ENCODE assay signal across 1 cellular context in genomic region chr11:65572356-65573043, GRCh38.
TF ChIP-seq lines count a peak whose summit lies in the region.

TSS of gene FAM89B (plus strand) at chr11:65572538. CDS start at chr11:65572670, 132 bp downstream.

TF ChIP-seq in K562, 482 proteins besides CTCF, POLR2A, EP300 and RAD21 (continued from another document and continues in another):
- 0 out of 2 replicates have a peak, but pooled peaks have one; percentile 4 for TF ChIP-seq SMC3 (conservative IDR thresholded peaks at IDR 0.05; ENCODE audit: insufficient read depth, low read depth, low read length)
- 0 out of 2 replicates have a peak, but pooled peaks have one; percentile 81 for TF ChIP-seq ERF (CRISPR knock-in tag; IDR thresholded peaks at IDR 0.05)
- TF ChIP-seq PURB (CRISPR knock-in tag; IDR thresholded peaks at IDR 0.05; ENCODE audit: low read depth), result no peak
- TF ChIP-seq CAMTA2 (CRISPR knock-in tag; conservative IDR thresholded peaks at IDR 0.05), result 0 out of 2 replicates have a peak, but pooled peaks have one; percentile 51
- TF ChIP-seq YY1 (IDR thresholded peaks at IDR 0.05; ENCODE audit: borderline replicate concordance in 1 of 3, control insufficient read depth in 1 of 3, extremely low read depth in 1 of 3, insufficient read depth in 3 of 3, insufficient read length in 1 of 3, insufficient replicate concordance in 2 of 3, low read depth in 1 of 3, low read length in 2 of 3), result peak in 2 of 3 experiments; percentile 10 to 43
- peak; percentile 82 for TF ChIP-seq SAP30 (IDR thresholded peaks at IDR 0.05; ENCODE audit: borderline replicate concordance, insufficient read depth, low read depth, low read length, poor library complexity, severe bottlenecking)
- TF ChIP-seq JUND (IDR thresholded peaks at IDR 0.05; ENCODE audit: borderline replicate concordance, low read depth, low read length), result peak; percentile 61
- TF ChIP-seq JUND (tag; IDR thresholded peaks at IDR 0.05; ENCODE audit: borderline replicate concordance, low read depth, low read length), result no peak
- peak; percentile 49 for TF ChIP-seq NEUROD1 (IDR thresholded peaks at IDR 0.05; ENCODE audit: borderline replicate concordance, low read depth, low read length, partially characterized antibody)
- TF ChIP-seq ZNF282 (CRISPR knock-in tag; IDR thresholded peaks at IDR 0.05), result no peak
- 0 out of 6 replicates have a peak, but pooled peaks of 1 of the 3 experiments have one; percentile 26 for TF ChIP-seq ZBTB11 (CRISPR knock-in tag; IDR thresholded peaks at IDR 0.05)
- TF ChIP-seq SRF (CRISPR knock-in tag; IDR thresholded peaks at IDR 0.05), result 0 out of 4 replicates have a peak, but pooled peaks of 1 of the 2 experiments have one; percentile 39
- TF ChIP-seq NR0B1 (IDR thresholded peaks at IDR 0.05; ENCODE audit: partially characterized antibody), result no peak
- TF ChIP-seq SNIP1 (IDR thresholded peaks at IDR 0.05; ENCODE audit: low read depth), result peak; percentile 99
- TF ChIP-seq VEZF1 (CRISPR knock-in tag; IDR thresholded peaks at IDR 0.05), result peak; percentile 82
- TF ChIP-seq CHD1 (IDR thresholded peaks at IDR 0.05; ENCODE audit: low read length), result peak; percentile 34
- no peak for TF ChIP-seq SMARCE1 (IDR thresholded peaks at IDR 0.05)
- TF ChIP-seq TBP (optimal IDR thresholded peaks at IDR 0.05; ENCODE audit: low read depth, low read length), result peak; percentile 14
- peak; percentile 72 for TF ChIP-seq RBBP5 (IDR thresholded peaks at IDR 0.05; ENCODE audit: borderline replicate concordance, insufficient read depth, low read length, poor library complexity, severe bottlenecking)
- TF ChIP-seq SMAD4 (CRISPR knock-in tag; conservative IDR thresholded peaks at IDR 0.05), result peak; percentile 74
- TF ChIP-seq THAP12 (CRISPR knock-in tag; IDR thresholded peaks at IDR 0.05), result 0 out of 2 replicates have a peak, but pooled peaks have one; percentile 17
- no peak for TF ChIP-seq ZKSCAN1 (IDR thresholded peaks at IDR 0.05; ENCODE audit: low read depth, low read length)
- TF ChIP-seq NRF1 (conservative IDR thresholded peaks at IDR 0.05 in 1 of 2, IDR thresholded peaks at IDR 0.05 in 1 of 2), result peak; percentile 44 to 71; a peak in 2 of 4 replicates
- TF ChIP-seq NONO (IDR thresholded peaks at IDR 0.05; ENCODE audit: low read depth in 2 of 2, low read length in 1 of 2), result peak in 1 of 2 experiments; percentile 91; a peak in 2 of 4 replicates
- peak; percentile 39 to 63 for TF ChIP-seq E2F6 (IDR thresholded peaks at IDR 0.05; ENCODE audit: borderline replicate concordance in 1 of 2, extremely low read depth in 1 of 2, insufficient read depth in 1 of 2, insufficient read length in 1 of 2, low read depth in 1 of 2, low read length in 1 of 2, poor library complexity in 1 of 2, severe bottlenecking in 1 of 2)
- peak; percentile 63 for TF ChIP-seq ARID4B (CRISPR knock-in tag; IDR thresholded peaks at IDR 0.05)
- peak in 1 of 2 experiments; percentile 42; a peak in 2 of 4 replicates for TF ChIP-seq SIN3A (IDR thresholded peaks at IDR 0.05; ENCODE audit: borderline replicate concordance in 2 of 2, control insufficient read depth in 1 of 2, low read depth in 2 of 2, low read length in 2 of 2)
- peak; percentile 23; the same call in 1 of the 2 replicates for TF ChIP-seq ZNF592 (IDR thresholded peaks at IDR 0.05)
- TF ChIP-seq CXXC5 (CRISPR knock-in tag; IDR thresholded peaks at IDR 0.05), result peak; percentile 84
- peak; percentile 71; the same call in 1 of the 2 replicates for TF ChIP-seq ZBTB7A (IDR thresholded peaks at IDR 0.05; ENCODE audit: borderline replicate concordance, control insufficient read depth, low read depth, low read length)
- TF ChIP-seq FOXM1 (IDR thresholded peaks at IDR 0.05; ENCODE audit: low read depth), result peak; percentile 84
- no peak for TF ChIP-seq FOXM1 (CRISPR knock-in tag; IDR thresholded peaks at IDR 0.05; ENCODE audit: low read depth)
